ENCODE assay signal across 22 cellular contexts in genomic region chr9:130474131-130474530, GRCh38.
"Had no signal": no experiment of that assay in that cellular context is flagged by ENCODE, and none has a peak within 500 bp of the region (broad histone marks: within the 10 kb centered on the region; RNA-seq: fewer than 3 reads in every experiment).

No MANE protein-coding gene starts in this region.

- H3K9ac ChIP-seq: KMS-11 had no signal

- DNase-seq: activated CD4-positive, alpha-beta T cell treated with anti-CD3 and anti-CD28 coated beads for 48 hours; activated CD4-positive, alpha-beta T cell treated with anti-CD3 and anti-CD28 coated beads, Interleukin-2, amount 50 U/mL, for 4 hours; activated CD4-positive, CD25-positive, alpha-beta regulatory T cell treated with anti-CD3 and anti-CD28 coated beads, Interleukin-2, amount 50 U/mL, for 72 hours; activated CD8-positive, alpha-beta memory T cell treated with anti-CD3 and anti-CD28 coated beads, Interleukin-2, amount 50 U/mL, for 48 hours; activated CD8-positive, alpha-beta T cell treated with anti-CD3 and anti-CD28 coated beads, Interleukin-2, amount 10 ng/mL, durations not matched to agents 7 days and 5 days; activated naive CD4-positive, alpha-beta T cell treated with anti-CD3 and anti-CD28 coated beads, Interleukin-2, amount 50 U/mL, for 16 hours; activated naive CD8-positive, alpha-beta T cell treated with anti-CD3 and anti-CD28 coated beads, Interleukin-2, amount 10 ng/mL, durations not matched to agents 7 days and 5 days; activated T-cell treated with anti-CD3 and anti-CD28 coated beads, Interleukin-2, amount 50 U/mL, for 1 hour; adrenal gland; caudate nucleus; MV-4-11; NCI-H1105; NCI-H1436; NCI-H187 treated with DMSO at 0.1 percent for 48 hours; NCI-H2081 treated with DMSO at 0.1 percent for 48 hours; NCI-H82; NK-92 treated with Interleukin-12 subunit alpha and Interleukin-12 subunit beta, amount 100 ng/mL, for 24 hours; Peyer's patch; SHP77 had no signal

- H3K36me3 ChIP-seq: breast epithelium had no signal

- H3K9me3 ChIP-seq: adrenal gland, breast epithelium, Peyer's patch had no signal

- H3K4me3 ChIP-seq: adrenal gland, breast epithelium, Peyer's patch had no signal

- H3K27ac ChIP-seq: adrenal gland, breast epithelium, KMS-11, Peyer's patch had no signal

- ATAC-seq: activated CD8-positive, alpha-beta T cell treated with anti-CD3 and anti-CD28 coated beads, Interleukin-2, amount 10 ng/mL, durations not matched to agents 7 days and 5 days; WTC11 had no signal

- H3K4me1 ChIP-seq: adrenal gland, breast epithelium, Peyer's patch had no signal

- H3K27me3 ChIP-seq: adrenal gland, breast epithelium, Peyer's patch had no signal
